25 cellular contexts compared by ENCODE assay signal in the genomic region with DNA sequence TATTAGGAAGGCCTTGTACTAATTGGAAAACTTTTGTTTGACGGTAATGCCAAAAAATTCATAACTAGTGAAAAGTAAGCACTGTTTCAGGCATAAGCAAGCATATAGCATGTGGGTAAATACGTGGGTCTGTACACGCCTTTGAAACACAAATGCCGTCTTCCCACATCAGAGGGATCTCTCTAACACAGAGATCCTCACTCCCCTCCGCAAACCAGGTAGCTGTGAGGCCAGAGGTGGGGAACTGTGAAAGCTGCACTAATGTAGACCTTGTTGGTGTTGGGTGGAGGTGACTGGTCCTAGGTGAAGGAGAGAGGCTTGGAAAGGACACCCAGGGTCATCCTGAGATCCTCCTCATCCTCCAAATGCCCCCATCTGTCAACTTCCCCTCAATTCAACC. TPM values are rescaled to one million over a fixed set of nuclear protein-coding genes. Genes with fewer than 3 reads are reported as not detected.
"Had no signal": no experiment of that assay in that cellular context is flagged by ENCODE, and none has a peak within 500 bp of the region (broad histone marks: within the 10 kb centered on the region; RNA-seq: fewer than 3 reads in every experiment).

No MANE protein-coding gene starts in this region.

- ATAC-seq: gastrocnemius medialis, left cardiac atrium had no signal

- H3K27me3 ChIP-seq: ascending aorta, ovary had no signal

- H3K9me3 Mint-ChIP-seq: activated naive CD4-positive, alpha-beta T cell treated with anti-CD3 and anti-CD28 coated beads for 36 hours; activated T-cell treated with anti-CD3 and anti-CD28 coated beads, Interleukin-2, amount 50 U/mL, for 24 hours; endodermal cell; nephron had no signal

- FAIRE-seq: colon, TTC549 had no signal

- H3K4me3 ChIP-seq: adrenal gland, ascending aorta, dorsolateral prefrontal cortex, esophagus squamous epithelium, gastrocnemius medialis, ovary, prostate gland, right atrium auricular region, spleen, thoracic aorta, upper lobe of left lung had no signal

- H3K4me1 Mint-ChIP-seq: endodermal cell had no signal

- H3K27me3 Mint-ChIP-seq: activated T-cell treated with anti-CD3 and anti-CD28 coated beads, Interleukin-2, amount 50 U/mL, for 24 hours had no signal

- H3K9me3 ChIP-seq: adrenal gland, ascending aorta, esophagus squamous epithelium, gastrocnemius medialis, neutrophil, ovary, prostate gland, right atrium auricular region, SK-N-SH, spleen, thoracic aorta, upper lobe of left lung had no signal

- DNase-seq: activated naive CD4-positive, alpha-beta T cell treated with anti-CD3 and anti-CD28 coated beads for 36 hours; activated T-cell treated with anti-CD3 and anti-CD28 coated beads, Interleukin-2, amount 50 U/mL, for 24 hours; adrenal gland; brain microvascular endothelial cell; caudate nucleus; dorsolateral prefrontal cortex; endodermal cell; esophagus squamous epithelium; gastrocnemius medialis; hippocampal formation; left cardiac atrium; midbrain; ovary; SK-N-SH; spleen; stimulated activated CD4-positive, alpha-beta T cell treated with anti-CD3 and anti-CD28 coated beads, Interleukin-4, amount 100 ng/mL, for 1 hour; upper lobe of left lung had no signal

- H3K27ac ChIP-seq: adrenal gland, ascending aorta, brain microvascular endothelial cell, dorsolateral prefrontal cortex, esophagus squamous epithelium, gastrocnemius medialis, neutrophil, ovary, prostate gland, right atrium auricular region, spleen, thoracic aorta, upper lobe of left lung had no signal

- H3K4me3 Mint-ChIP-seq: activated naive CD4-positive, alpha-beta T cell treated with anti-CD3 and anti-CD28 coated beads for 36 hours; activated T-cell treated with anti-CD3 and anti-CD28 coated beads, Interleukin-2, amount 50 U/mL, for 24 hours; endodermal cell; nephron had no signal

- H3K27ac Mint-ChIP-seq: activated naive CD4-positive, alpha-beta T cell treated with anti-CD3 and anti-CD28 coated beads for 36 hours; activated T-cell treated with anti-CD3 and anti-CD28 coated beads, Interleukin-2, amount 50 U/mL, for 24 hours; endodermal cell; nephron had no signal

- H3K9ac ChIP-seq: SK-N-SH had no signal

- H3K4me1 ChIP-seq: adrenal gland, ascending aorta, gastrocnemius medialis, prostate gland, right atrium auricular region, spleen, upper lobe of left lung had no signal

- H3K36me3 ChIP-seq: adrenal gland, ascending aorta, brain microvascular endothelial cell, esophagus squamous epithelium, gastrocnemius medialis, neutrophil, ovary, prostate gland, right atrium auricular region, spleen, thoracic aorta, upper lobe of left lung had no signal

RNA-seq across cellular contexts. Expression of a gene that starts 16.0 kb away (rescaled TPM):
- total RNA-seq: ascending aorta had no signal
